ENCODE assay signal across 8 cellular contexts in the genomic region with DNA sequence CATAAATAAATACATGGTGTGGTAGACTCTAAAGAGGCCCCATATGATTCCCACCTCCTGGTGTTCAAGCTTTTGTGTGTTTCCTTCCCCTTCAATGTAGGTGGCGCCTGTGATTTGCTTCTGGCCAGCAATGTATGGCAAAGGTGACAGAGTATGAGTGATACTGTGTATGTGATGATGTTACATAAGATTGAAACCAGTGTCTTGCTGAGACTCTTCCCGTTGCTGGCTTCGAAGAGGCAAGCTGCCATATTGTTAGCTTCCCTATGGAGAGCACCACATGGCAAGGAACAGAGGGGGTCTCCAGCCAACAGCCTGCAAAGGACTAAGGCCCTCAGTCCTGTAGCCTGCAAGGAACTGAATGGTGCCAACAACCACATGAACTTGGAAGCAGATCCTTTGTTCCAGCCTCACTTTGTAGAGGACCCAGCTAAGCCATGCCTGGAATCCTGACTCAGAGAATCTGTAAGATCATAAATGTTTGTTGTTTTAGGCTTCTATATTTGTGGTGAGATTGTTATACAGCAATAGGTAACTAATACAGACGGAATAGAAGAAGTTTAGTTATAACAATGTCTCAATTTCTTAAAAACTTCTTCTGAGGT. TPM values are rescaled to one million over a fixed set of nuclear protein-coding genes. Genes with fewer than 3 reads are reported as not detected.
DNase-seq lines count a peak whose midpoint lies in the region; ATAC-seq and TF ChIP-seq lines count a peak whose summit lies in the region.

No MANE protein-coding gene starts in this region.

- ATAC-seq in HG03342 (IDR thresholded peaks at IDR 0.05; ENCODE audit: unreplicated experiment), result no peak
- no peak for ATAC-seq in HG02678 (IDR thresholded peaks at IDR 0.05; ENCODE audit: unreplicated experiment)

- TF ChIP-seq CTCF in astrocyte of the spinal cord (IDR thresholded peaks at IDR 0.05; ENCODE audit: low read depth, low read length), result peak; percentile 2

- DNase-seq in activated CD4-positive, alpha-beta T cell treated with anti-CD3 and anti-CD28 coated beads for 48 hours, result peak; percentile 18
- DNase-seq in activated CD4-positive, alpha-beta T cell treated with anti-CD3 and anti-CD28 coated beads for 4 hours, result no peak
- DNase-seq in M059J (ENCODE audit: low read depth), result peak; percentile 25
- DNase-seq in astrocyte of the spinal cord (ENCODE audit: low read depth, low spot score), result peak; percentile 72
- peak; percentile 33 for DNase-seq in renal cortical epithelial cell (ENCODE audit: low read depth)
- DNase-seq in hepatic stellate cell (ENCODE audit: low spot score), result no peak

- H3K4me3 ChIP-seq in astrocyte of the spinal cord (ENCODE audit: low read depth, low read length), result no peak overlapping the region

- in situ Hi-C loops in astrocyte of the spinal cord (cut with HindIII; ENCODE audit: low sequenced_read_pairs), result no loop called here

RNA-seq across cellular contexts. Expression of a gene that starts 1.7 kb away (rescaled TPM):
- 73.1 and 110 TPM in 2 replicates for total RNA-seq in M059J (2014; rRNA removed; shearing (Covaris generic))
- total RNA-seq in renal cortical epithelial cell, result 92.9 and 196 TPM in 2 replicates

Comparison
In these comparisons a context has a peak if more than half of its experiments do, and no peak if none do; other contexts are left out.
1. DNase-seq: peak in activated CD4-positive, alpha-beta T cell treated with anti-CD3 and anti-CD28 coated beads for 48 hours (single experiment), M059J (single experiment), astrocyte of the spinal cord (single experiment) and renal cortical epithelial cell (single experiment); none in activated CD4-positive, alpha-beta T cell treated with anti-CD3 and anti-CD28 coated beads for 4 hours (0 of 2) and hepatic stellate cell (single experiment).